Comparison of ENCODE assay signal across 8 cellular contexts in genomic region chr20:25859649-25860530, GRCh38.
DNase-seq lines count a peak whose midpoint lies in the region; ATAC-seq and TF ChIP-seq lines count a peak whose summit lies in the region.

No MANE protein-coding gene starts in this region.

- no peak for TF ChIP-seq POLR2A in gastrocnemius medialis (IDR thresholded peaks at IDR 0.05)

- no peak overlapping the region for H3K27ac ChIP-seq in HUES6 (ENCODE audit: low read depth, low read length)
- no peak overlapping the region for H3K27ac ChIP-seq in gastrocnemius medialis

- H3K9me3 ChIP-seq in HUES6 (ENCODE audit: control insufficient read depth, insufficient read depth, low read depth, low read length) (no peaks in the 10 kb centered on the region), gastrocnemius medialis (no peaks in the 10 kb centered on the region)

- H3K27me3 ChIP-seq in HUES6 (ENCODE audit: control insufficient read depth, insufficient read depth, low read length) (peaks cover 92% of the 10 kb centered on the region), gastrocnemius medialis (no peaks in the 10 kb centered on the region)

- peak; percentile 89 for DNase-seq in Daoy (ENCODE audit: low read depth)
- peak; percentile 58 to 76 (median 72) for DNase-seq in T-helper 2 cell
- peak; percentile 51 to 96 (median 84) for DNase-seq in anterior cingulate cortex (lab: John Stamatoyannopoulos, UW)
- peak; percentile 36 for DNase-seq in hepatic stellate cell (ENCODE audit: low spot score)
- DNase-seq in gastrocnemius medialis, result peak; percentile 58 to 60
- no peak for DNase-seq in COLO829 (ENCODE audit: low spot score)

- H3K4me1 ChIP-seq in HUES6 (ENCODE audit: control insufficient read depth, insufficient read depth, low read length), result peaks cover 34% of the 10 kb centered on the region; the same call in 1 of the 2 replicates
- peaks cover 21 to 44% of the 10 kb centered on the region in 2 donors for H3K4me1 ChIP-seq in gastrocnemius medialis

- TF ChIP-seq CTCF in gastrocnemius medialis (IDR thresholded peaks at IDR 0.05 in 4 of 5, conservative IDR thresholded peaks at IDR 0.05 in 1 of 5), result no peak

- no peak overlapping the region for H3K9ac ChIP-seq in HUES6 (ENCODE audit: low read length)

- H3K36me3 ChIP-seq in HUES6 (ENCODE audit: control insufficient read depth, insufficient read depth, low read length), result no peaks in the 10 kb centered on the region
- no peaks in the 10 kb centered on the region for H3K36me3 ChIP-seq in gastrocnemius medialis

- intact Hi-C loops in gastrocnemius medialis (cut with DNase I; ENCODE audit: low total_unique reads), result no loop called here

- peak overlapping the region; percentile 14; the same call in 1 of the 2 replicates for H3K4me3 ChIP-seq in HUES6 (ENCODE audit: low read depth, low read length)
- H3K4me3 ChIP-seq in gastrocnemius medialis, result peak overlapping the region; percentile 34 to 60 (median 50)

- ATAC-seq in gastrocnemius medialis (peak; percentile 55 to 61), GM18867 (IDR thresholded peaks at IDR 0.05; ENCODE audit: unreplicated experiment) (no peak)

- in situ Hi-C loops in gastrocnemius medialis (cut with MboI; ENCODE audit: low sequenced_read_pairs in 4 of 4), result loop anchor here in 3 of 4 donors (25.0 kb wide), 2 partner anchors 173 to 248 kb away; partner anchors contain the start of genes ZNF337 (in 3 of the 3) and NANP (in 2 of the 3)
